Comparison of ENCODE assay signal across 9 cellular contexts in genomic region chr14:70665448-70666363, GRCh38. TPM values are rescaled to one million over a fixed set of nuclear protein-coding genes. Genes with fewer than 3 reads are reported as not detected.
A peak's percentile ranks its signal among the peaks of the same experiment; 100 is the strongest.
DNase-seq lines count a peak whose midpoint lies in the region; ATAC-seq and TF ChIP-seq lines count a peak whose summit lies in the region.
"Had no signal": no experiment of that assay in that cellular context is flagged by ENCODE, and none has a peak within 500 bp of the region (broad histone marks: within the 10 kb centered on the region; RNA-seq: fewer than 3 reads in every experiment).

No MANE protein-coding gene starts in this region.

- no peak for TF ChIP-seq CTCF in omental fat pad (IDR thresholded peaks at IDR 0.05)

- peak overlapping the region; percentile 93 for H3K27ac Mint-ChIP-seq in memory B cell

- H3K4me1 Mint-ChIP-seq in memory B cell = peaks cover 69% of the 10 kb centered on the region
- H3K4me1 Mint-ChIP-seq: neural crest cell had no signal

- ATAC-seq in GM21390 (IDR thresholded peaks at IDR 0.05; ENCODE audit: unreplicated experiment) = peak; percentile 44
- peak; percentile 66 for ATAC-seq in memory B cell (ENCODE audit: low read depth)
- no peak for ATAC-seq in Right ventricle myocardium superior (ENCODE audit: poor library complexity)
- ATAC-seq in omental fat pad (ENCODE audit: low FRiP score) = no peak

- peak; percentile 39 for DNase-seq in GM03348 (ENCODE audit: low spot score)
- DNase-seq in HPDE6-E6E7 (ENCODE audit: extremely low spot score) = peak; percentile 87
- DNase-seq in memory B cell (ENCODE audit: low spot score in 2 of 2) = peak in 1 of 2 donors; percentile 39
- no peak for DNase-seq in Right ventricle myocardium superior
- DNase-seq in omental fat pad (ENCODE audit: low spot score) = no peak
- no peak for DNase-seq in HUDEP-2 (lab: John Stamatoyannopoulos, UW; ENCODE audit: unreplicated experiment in 76 of 76)

- intact Hi-C loops in Right ventricle myocardium superior (cut with DNase I) = no loop called here

- no peaks in the 10 kb centered on the region for H3K9me3 Mint-ChIP-seq in memory B cell
- H3K9me3 Mint-ChIP-seq: neural crest cell had no signal

- H3K4me3 Mint-ChIP-seq in memory B cell = peak overlapping the region; percentile 53
- H3K4me3 Mint-ChIP-seq: neural crest cell had no signal

- peaks cover 9% of the 10 kb centered on the region for H3K36me3 Mint-ChIP-seq in memory B cell

- peak; percentile 36; the same call in 1 of the 2 replicates for TF ChIP-seq POLR2A in Raji (IDR thresholded peaks at IDR 0.05; ENCODE audit: insufficient read depth, low read depth, low read length)

- H3K27me3 Mint-ChIP-seq in memory B cell = no peaks in the 10 kb centered on the region

RNA-seq across cellular contexts. Expression of gene TTC9, which starts 24.0 kb away (rescaled TPM):
- total RNA-seq in Right ventricle myocardium superior (0.91 TPM), omental fat pad (1 to 10 TPM; 1.1 to 1.5 (median 1.2) TPM)

Comparison
In these comparisons a context has a peak if more than half of its experiments do, and no peak if none do; other contexts are left out.
1. DNase-seq: peak in GM03348 (single experiment) and HPDE6-E6E7 (single experiment); none in Right ventricle myocardium superior (single experiment), omental fat pad (single experiment) and HUDEP-2 (0 of 76).
2. ATAC-seq: peak in GM21390 (single experiment) and memory B cell (single experiment); none in Right ventricle myocardium superior (single experiment) and omental fat pad (single experiment).